ENCODE assay signal across 8 cellular contexts in genomic region chr20:47663354-47664067, GRCh38.
A peak's percentile ranks its signal among the peaks of the same experiment; 100 is the strongest.
DNase-seq lines count a peak whose midpoint lies in the region; ATAC-seq and TF ChIP-seq lines count a peak whose summit lies in the region.

No MANE protein-coding gene starts in this region.

- no peak for TF ChIP-seq POLR2A in testis (IDR thresholded peaks at IDR 0.05)

- TF ChIP-seq CTCF in RWPE2 (IDR thresholded peaks at IDR 0.05; ENCODE audit: poor library complexity, severe bottlenecking) = peak; percentile 100
- TF ChIP-seq CTCF in fibroblast of villous mesenchyme (IDR thresholded peaks at IDR 0.05; ENCODE audit: insufficient read depth, low read depth, low read length) = peak; percentile 98
- TF ChIP-seq CTCF in testis (IDR thresholded peaks at IDR 0.05) = peak; percentile 89 to 99 (median 94)

- no peaks in the 10 kb centered on the region for H3K4me1 Mint-ChIP-seq in activated T-helper 17 cell treated with anti-CD3 and anti-CD28 coated beads, Interleukin-2, amount 50 U/mL, for 72 hours

- H3K9me3 Mint-ChIP-seq in activated T-helper 17 cell treated with anti-CD3 and anti-CD28 coated beads, Interleukin-2, amount 50 U/mL, for 72 hours = no peaks in the 10 kb centered on the region

- intact Hi-C loops in testis (cut with DNase I; ENCODE audit: low total_unique reads) = loop anchor here (5.0 kb wide), 1 partner anchor 959 kb away; no protein-coding TSS in a partner anchor

- peaks cover 17% of the 10 kb centered on the region for H3K4me1 ChIP-seq in RWPE2 (ENCODE audit: insufficient read depth, poor library complexity, severe bottlenecking)
- peaks cover 46% of the 10 kb centered on the region for H3K4me1 ChIP-seq in testis

- peaks cover 19% of the 10 kb centered on the region for H3K36me3 Mint-ChIP-seq in activated T-helper 17 cell treated with anti-CD3 and anti-CD28 coated beads, Interleukin-2, amount 50 U/mL, for 72 hours (ENCODE audit: low read depth)

- H3K4me3 ChIP-seq in RWPE2 (ENCODE audit: severe bottlenecking) (no peak overlapping the region), fibroblast of villous mesenchyme (ENCODE audit: low read depth, low read length) (no peak overlapping the region), testis (no peak overlapping the region)

- DNase-seq in ELR (ENCODE audit: low read depth) (peak; percentile 76), KG1 (lab: John Stamatoyannopoulos, UW) (peak; percentile 70), RWPE2 (ENCODE audit: low spot score) (peak; percentile 83), fibroblast of villous mesenchyme (ENCODE audit: low read depth) (peak; percentile 78), occipital lobe (lab: John Stamatoyannopoulos, UW) (peak; percentile 67), testis (peak; percentile 87)

- H3K4me3 Mint-ChIP-seq in activated T-helper 17 cell treated with anti-CD3 and anti-CD28 coated beads, Interleukin-2, amount 50 U/mL, for 72 hours = no peak overlapping the region

- H3K27ac Mint-ChIP-seq in activated T-helper 17 cell treated with anti-CD3 and anti-CD28 coated beads, Interleukin-2, amount 50 U/mL, for 72 hours = no peak overlapping the region

- no peaks in the 10 kb centered on the region for H3K27me3 ChIP-seq in RWPE2 (ENCODE audit: insufficient read depth, poor library complexity, severe bottlenecking)
- H3K27me3 ChIP-seq in testis = no peaks in the 10 kb centered on the region

- no peaks in the 10 kb centered on the region for H3K9me3 ChIP-seq in RWPE2 (ENCODE audit: severe bottlenecking)
- H3K9me3 ChIP-seq in testis = no peaks in the 10 kb centered on the region

- 52 to 58% methylated on average over 17 to 20 of the region's 20 CpGs for WGBS in testis, 2 donors

- ATAC-seq in RWPE2 (ENCODE audit: low read depth) (peak; percentile 65), HG03280 (IDR thresholded peaks at IDR 0.05; ENCODE audit: unreplicated experiment) (no peak)
- ATAC-seq in activated T-helper 17 cell treated with anti-CD3 and anti-CD28 coated beads, Interleukin-2, amount 50 U/mL, for 72 hours (replicated peaks) = peak; percentile 71

- H3K36me3 ChIP-seq in RWPE2 (ENCODE audit: low read depth) = peaks cover 75% of the 10 kb centered on the region
- no peaks in the 10 kb centered on the region for H3K36me3 ChIP-seq in testis (ENCODE audit: low read depth, missing control alignments)

- H3K27me3 Mint-ChIP-seq in activated T-helper 17 cell treated with anti-CD3 and anti-CD28 coated beads, Interleukin-2, amount 50 U/mL, for 72 hours = no peaks in the 10 kb centered on the region

- H3K27ac ChIP-seq in RWPE2 (ENCODE audit: poor library complexity, severe bottlenecking) (peak overlapping the region; percentile 61), testis (peak overlapping the region in 1 of 2 donors; percentile 69)
